Comparison of ENCODE assay signal across 1 cellular context in the genomic region with DNA sequence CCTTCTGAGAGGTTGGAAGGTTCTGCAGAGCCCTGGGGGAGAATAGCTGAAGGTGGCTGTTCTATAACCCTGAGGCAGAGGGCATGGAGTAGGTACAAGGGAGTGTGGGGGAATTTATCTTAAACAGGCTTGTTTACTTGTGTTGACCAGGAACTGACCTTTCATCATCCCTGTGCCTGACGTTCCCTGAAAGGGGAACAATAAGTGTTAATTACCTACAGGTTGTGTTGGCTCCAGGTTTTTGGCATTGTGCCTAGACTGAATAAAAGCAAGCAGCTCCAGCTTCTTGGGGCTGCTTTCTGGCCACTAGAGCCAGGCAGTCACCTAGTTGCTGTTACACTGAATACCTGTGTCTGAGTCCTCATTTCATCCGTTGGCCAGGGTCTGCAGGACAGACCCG.
TF ChIP-seq lines count a peak whose summit lies in the region.

No MANE protein-coding gene starts in this region.

TF ChIP-seq in HepG2, 621 proteins besides CTCF, POLR2A, EP300 and RAD21 (continued from another document):
- no peak for TF ChIP-seq ZNF318 (CRISPR knock-in tag; IDR thresholded peaks at IDR 0.05)
- TF ChIP-seq TCF7L2 (IDR thresholded peaks at IDR 0.05; ENCODE audit: low read depth, low read length) = no peak
- no peak for TF ChIP-seq ZNF142 (CRISPR knock-in tag; IDR thresholded peaks at IDR 0.05)
- peak; percentile 66; the same call in 1 of the 2 replicates for TF ChIP-seq FOXP4 (CRISPR knock-in tag; IDR thresholded peaks at IDR 0.05)
- TF ChIP-seq HIVEP1 (CRISPR knock-in tag; IDR thresholded peaks at IDR 0.05) = no peak
- TF ChIP-seq, protein P1, sequence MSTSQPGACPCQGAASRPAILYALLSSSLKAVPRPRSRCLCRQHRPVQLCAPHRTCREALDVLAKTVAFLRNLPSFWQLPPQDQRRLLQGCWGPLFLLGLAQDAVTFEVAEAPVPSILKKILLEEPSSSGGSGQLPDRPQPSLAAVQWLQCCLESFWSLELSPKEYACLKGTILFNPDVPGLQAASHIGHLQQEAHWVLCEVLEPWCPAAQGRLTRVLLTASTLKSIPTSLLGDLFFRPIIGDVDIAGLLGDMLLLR (CRISPR knock-in tag; IDR thresholded peaks at IDR 0.05) = no peak
- TF ChIP-seq FOXJ3 (CRISPR knock-in tag; IDR thresholded peaks at IDR 0.05; ENCODE audit: borderline replicate concordance) = 0 out of 2 replicates have a peak, but pooled peaks have one; percentile 23
- TF ChIP-seq FOXA3 (CRISPR knock-in tag; IDR thresholded peaks at IDR 0.05) = peak; percentile 40; the same call in 1 of the 2 replicates
- no peak for TF ChIP-seq SOX13 (IDR thresholded peaks at IDR 0.05)
- peak in 1 of 2 experiments; percentile 64; a peak in 2 of 4 replicates for TF ChIP-seq SOX13 (CRISPR knock-in tag; conservative IDR thresholded peaks at IDR 0.05 in 1 of 2, IDR thresholded peaks at IDR 0.05 in 1 of 2)
- no peak for TF ChIP-seq SALL2 (CRISPR knock-in tag; IDR thresholded peaks at IDR 0.05)
- no peak for TF ChIP-seq PHF20 (CRISPR knock-in tag; IDR thresholded peaks at IDR 0.05)
- TF ChIP-seq SOX6 (IDR thresholded peaks at IDR 0.05) = no peak
- peak; percentile 75 for TF ChIP-seq SOX6 (CRISPR knock-in tag; IDR thresholded peaks at IDR 0.05)
- TF ChIP-seq FOXP1 (IDR thresholded peaks at IDR 0.05) = no peak
- TF ChIP-seq FOXP1 (CRISPR knock-in tag; IDR thresholded peaks at IDR 0.05) = peak; percentile 76
- no peak for TF ChIP-seq CENPX (CRISPR knock-in tag; IDR thresholded peaks at IDR 0.05)
- no peak for TF ChIP-seq SP5 (CRISPR knock-in tag; IDR thresholded peaks at IDR 0.05; ENCODE audit: borderline replicate concordance, low read depth)
- TF ChIP-seq POGK (CRISPR knock-in tag; conservative IDR thresholded peaks at IDR 0.05) = no peak
- TF ChIP-seq ZNF24 (IDR thresholded peaks at IDR 0.05) = no peak
- TF ChIP-seq SMYD3 (CRISPR knock-in tag; IDR thresholded peaks at IDR 0.05) = no peak
- TF ChIP-seq ZBTB34 (CRISPR knock-in tag; IDR thresholded peaks at IDR 0.05) = no peak
- TF ChIP-seq TBX2 (CRISPR knock-in tag; IDR thresholded peaks at IDR 0.05; ENCODE audit: borderline replicate concordance) = peak; percentile 63; the same call in 1 of the 2 replicates
- peak; percentile 43 for TF ChIP-seq RARA (CRISPR knock-in tag; IDR thresholded peaks at IDR 0.05)
